ENCODE assay signal across 13 cellular contexts in the genomic region with DNA sequence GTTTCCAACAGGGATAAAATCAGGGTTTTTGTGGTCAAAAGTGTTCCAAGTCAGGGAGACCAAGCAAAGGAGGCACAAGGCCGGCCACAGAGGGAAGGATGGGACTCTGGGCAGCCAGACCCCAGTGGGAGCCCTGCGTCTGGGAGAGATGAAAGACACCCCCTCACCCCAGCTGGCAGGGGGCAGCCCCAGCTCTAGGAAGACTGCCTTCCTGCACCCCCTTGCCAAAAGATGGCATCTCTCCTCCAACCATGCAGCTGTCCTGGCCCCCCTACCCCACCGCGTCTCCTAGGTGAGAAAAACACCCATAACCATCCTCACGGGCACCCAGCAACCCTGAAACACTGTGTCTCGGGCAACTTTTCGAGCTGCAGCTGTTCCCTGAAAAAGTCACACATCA. TPM values are rescaled to one million over a fixed set of nuclear protein-coding genes. Genes with fewer than 3 reads are reported as not detected.
A peak's percentile ranks its signal among the peaks of the same experiment; 100 is the strongest.
DNase-seq lines count a peak whose midpoint lies in the region; ATAC-seq, FAIRE-seq and TF ChIP-seq lines count a peak whose summit lies in the region.
"Had no signal": no experiment of that assay in that cellular context is flagged by ENCODE, and none has a peak within 500 bp of the region (broad histone marks: within the 10 kb centered on the region; RNA-seq: fewer than 3 reads in every experiment).

No MANE protein-coding gene starts in this region.

- peak overlapping the region; percentile 13 for H3K4me3 Mint-ChIP-seq in Calu3 (ENCODE audit: low read depth, unreplicated experiment)
- no peak overlapping the region for H3K4me3 Mint-ChIP-seq in activated T-helper 2 cell treated with anti-CD3 and anti-CD28 coated beads, Interferon-gamma antibody, Interleukin-2, Interleukin-4, amounts not matched to agents 10 μg/mL and 5 μg/mL and 100 μg/mL, durations not matched to agents 14 hours and 24 hours and 36 hours (ENCODE audit: low read depth)
- peak overlapping the region in 1 of 10 donors; percentile 11 for H3K4me3 Mint-ChIP-seq in naive thymus-derived CD4-positive, alpha-beta T cell
- H3K4me3 Mint-ChIP-seq: activated CD4-positive, alpha-beta T cell treated with anti-CD3 and anti-CD28 coated beads for 36 hours had no signal

- CTCF ChIA-PET in Calu3 (lab: Charles Lee): interaction anchor here (0.9 to 2.5 kb wide), 3 partner anchors 43 to 96 kb away, joined by 4 to 7 read pairs (median 5); no protein-coding TSS in a partner anchor
- CTCF ChIA-PET in naive thymus-derived CD4-positive, alpha-beta T cell (lab: Charles Lee): interaction anchor here (0.6 to 1.5 kb wide), 2 partner anchors 9 to 11 kb away, joined by 3 read pairs; no protein-coding TSS in a partner anchor

- H3K79me2 ChIP-seq in keratinocyte (ENCODE audit: control insufficient read depth, insufficient read depth, low read length): peaks cover 2% of the 10 kb centered on the region

- FAIRE-seq in keratinocyte (lab: Jason Lieb, UNC): no peak
- FAIRE-seq: colon had no signal

- H3K27me3 ChIP-seq in keratinocyte (ENCODE audit: control insufficient read depth, extremely low read depth, insufficient read depth, low read length): no peaks in the 10 kb centered on the region
- no peaks in the 10 kb centered on the region for H3K27me3 ChIP-seq in naive thymus-derived CD4-positive, alpha-beta T cell (ENCODE audit: control insufficient read depth in 2 of 2, insufficient read depth in 2 of 2, low read length in 2 of 2)

- H3K4me2 ChIP-seq in keratinocyte (ENCODE audit: control insufficient read depth, extremely low read depth, insufficient read depth, low read depth, low read length): peak overlapping the region; percentile 61

- H3K4me3 ChIP-seq in keratinocyte (ENCODE audit: control insufficient read depth in 2 of 3, extremely low read depth in 1 of 3, insufficient read depth in 2 of 3, low read depth in 1 of 3, low read length in 3 of 3) (no peak overlapping the region), skin epidermis (no peak overlapping the region)
- H3K4me3 ChIP-seq in naive thymus-derived CD4-positive, alpha-beta T cell (ENCODE audit: low read length): no peak overlapping the region

- H3K9me3 ChIP-seq in keratinocyte (ENCODE audit: control insufficient read depth, low read depth, low read length): no peaks in the 10 kb centered on the region
- H3K9me3 ChIP-seq in naive thymus-derived CD4-positive, alpha-beta T cell (ENCODE audit: control insufficient read depth in 2 of 3, low read length in 3 of 3): no peaks in the 10 kb centered on the region

- peaks cover 66% of the 10 kb centered on the region for H3K4me1 ChIP-seq in keratinocyte (ENCODE audit: control insufficient read depth, extremely low read depth, insufficient read depth, low read length)
- H3K4me1 ChIP-seq in naive thymus-derived CD4-positive, alpha-beta T cell (ENCODE audit: control insufficient read depth in 2 of 2, insufficient read depth in 2 of 2, low read length in 2 of 2): peaks cover 0 to 8% of the 10 kb centered on the region in 2 donors

- no peaks in the 10 kb centered on the region for H3K9me1 ChIP-seq in keratinocyte (ENCODE audit: control insufficient read depth, extremely low read depth, insufficient read depth, low read length)

- no peaks in the 10 kb centered on the region for H3K36me3 ChIP-seq in keratinocyte (ENCODE audit: control insufficient read depth in 2 of 2, extremely low read depth in 1 of 2, insufficient read depth in 2 of 2, low read length in 2 of 2)
- H3K36me3 ChIP-seq in naive thymus-derived CD4-positive, alpha-beta T cell (ENCODE audit: control insufficient read depth in 2 of 3, insufficient read depth in 3 of 3, low read length in 3 of 3): no peaks in the 10 kb centered on the region

- TF ChIP-seq CTCF in Calu3 (IDR thresholded peaks at IDR 0.05; ENCODE audit: unreplicated experiment) (no peak), VCaP (conservative IDR thresholded peaks at IDR 0.05) (no peak), keratinocyte (optimal IDR thresholded peaks at IDR 0.05 in 1 of 3, IDR thresholded peaks at IDR 0.05 in 1 of 3, conservative IDR thresholded peaks at IDR 0.05 in 1 of 3; ENCODE audit: extremely low read depth in 1 of 3, insufficient read depth in 2 of 3, low read length in 3 of 3) (no peak)

- no peak for ATAC-seq in naive thymus-derived CD4-positive, alpha-beta T cell
- ATAC-seq: activated CD4-positive, alpha-beta T cell treated with anti-CD3 and anti-CD28 coated beads for 36 hours had no signal

- H2AFZ ChIP-seq in keratinocyte (ENCODE audit: control insufficient read depth, low read length): no peak overlapping the region

- BruUV-seq in Calu3 (replicated peaks; lab: Mats Ljungman, UMichigan): no TSS peak

- POLR2A ChIA-PET in naive thymus-derived CD4-positive, alpha-beta T cell (lab: Charles Lee): no interaction called here

- dilution Hi-C loops in keratinocyte (cut with MboI; ENCODE audit: extremely low pct_ligation_motif_present, low sequenced_read_pairs): no loop called here

- H3K9ac ChIP-seq in keratinocyte (ENCODE audit: control insufficient read depth, extremely low read depth, insufficient read depth, low read length): peak overlapping the region; percentile 18

- no peaks in the 10 kb centered on the region for H3K27me3 Mint-ChIP-seq in Calu3 (ENCODE audit: unreplicated experiment)
- H3K27me3 Mint-ChIP-seq in activated T-helper 2 cell treated with anti-CD3 and anti-CD28 coated beads, Interferon-gamma antibody, Interleukin-2, Interleukin-4, amounts not matched to agents 10 μg/mL and 5 μg/mL and 100 μg/mL, durations not matched to agents 14 hours and 24 hours and 36 hours (ENCODE audit: low read depth): peaks cover 4% of the 10 kb centered on the region
- H3K27me3 Mint-ChIP-seq in naive thymus-derived CD4-positive, alpha-beta T cell: peaks cover 0 to 11% (median 0%) of the 10 kb centered on the region in 5 donors
- H3K27me3 Mint-ChIP-seq: activated CD4-positive, alpha-beta T cell treated with anti-CD3 and anti-CD28 coated beads for 36 hours had no signal

- peaks cover 15% of the 10 kb centered on the region for H3K36me3 Mint-ChIP-seq in Calu3 (ENCODE audit: insufficient read depth, unreplicated experiment)
- H3K36me3 Mint-ChIP-seq in activated T-helper 2 cell treated with anti-CD3 and anti-CD28 coated beads, Interferon-gamma antibody, Interleukin-2, Interleukin-4, amounts not matched to agents 10 μg/mL and 5 μg/mL and 100 μg/mL, durations not matched to agents 14 hours and 24 hours and 36 hours (ENCODE audit: low read depth): no peaks in the 10 kb centered on the region
- H3K36me3 Mint-ChIP-seq in naive thymus-derived CD4-positive, alpha-beta T cell: no peaks in the 10 kb centered on the region

- peak overlapping the region; percentile 87 for H3K27ac ChIP-seq in VCaP
- H3K27ac ChIP-seq in keratinocyte (ENCODE audit: control insufficient read depth, insufficient read depth, low read length): peak overlapping the region; percentile 86
- H3K27ac ChIP-seq in skin epidermis: peak overlapping the region in 20 of 21 experiments; percentile 30 to 91 (median 80)
- H3K27ac ChIP-seq in naive thymus-derived CD4-positive, alpha-beta T cell (ENCODE audit: low read depth, low read length): no peak overlapping the region

- peaks cover 53% of the 10 kb centered on the region for H3K4me1 Mint-ChIP-seq in Calu3 (ENCODE audit: low read depth, unreplicated experiment)
- H3K4me1 Mint-ChIP-seq in activated T-helper 2 cell treated with anti-CD3 and anti-CD28 coated beads, Interferon-gamma antibody, Interleukin-2, Interleukin-4, amounts not matched to agents 10 μg/mL and 5 μg/mL and 100 μg/mL, durations not matched to agents 14 hours and 24 hours and 36 hours (ENCODE audit: low read depth): peaks cover 11% of the 10 kb centered on the region
- H3K4me1 Mint-ChIP-seq in naive thymus-derived CD4-positive, alpha-beta T cell: peaks cover 8 to 26% (median 17%) of the 10 kb centered on the region in 7 donors

- DNase-seq in Calu3: no peak
- DNase-seq in keratinocyte (ENCODE audit: low read depth, low spot score): no peak
- DNase-seq in activated T-helper 2 cell treated with anti-CD3 and anti-CD28 coated beads, Interferon-gamma antibody, Interleukin-2, Interleukin-4, amounts not matched to agents 10 μg/mL and 5 μg/mL and 100 μg/mL, durations not matched to agents 14 hours and 24 hours and 36 hours (ENCODE audit: low spot score): no peak
- no peak for DNase-seq in NCI-H69 (lab: John Stamatoyannopoulos, UW)
- no peak for DNase-seq in activated naive CD4-positive, alpha-beta T cell (lab: John Stamatoyannopoulos, UW)
- no peak for DNase-seq in naive thymus-derived CD4-positive, alpha-beta T cell
- DNase-seq: activated CD4-positive, alpha-beta T cell treated with anti-CD3 and anti-CD28 coated beads for 36 hours; activated gamma-delta T cell; midbrain; stimulated activated naive CD8-positive, alpha-beta T cell treated with anti-CD3 and anti-CD28 coated beads, Interleukin-15, Interleukin-2, amounts not matched to agents 100 U/mL and 50 U/mL, for 24 hours had no signal

- H3K9me3 Mint-ChIP-seq in Calu3 (ENCODE audit: low read depth, unreplicated experiment): no peaks in the 10 kb centered on the region
- no peaks in the 10 kb centered on the region for H3K9me3 Mint-ChIP-seq in activated T-helper 2 cell treated with anti-CD3 and anti-CD28 coated beads, Interferon-gamma antibody, Interleukin-2, Interleukin-4, amounts not matched to agents 10 μg/mL and 5 μg/mL and 100 μg/mL, durations not matched to agents 14 hours and 24 hours and 36 hours
- H3K9me3 Mint-ChIP-seq in naive thymus-derived CD4-positive, alpha-beta T cell: no peaks in the 10 kb centered on the region

- no peaks in the 10 kb centered on the region for H4K20me1 ChIP-seq in keratinocyte (ENCODE audit: control insufficient read depth, extremely low read depth, insufficient read depth, low read length)

- H3K27ac Mint-ChIP-seq in Calu3 (ENCODE audit: unreplicated experiment): peak overlapping the region; percentile 93
- no peak overlapping the region for H3K27ac Mint-ChIP-seq in activated T-helper 2 cell treated with anti-CD3 and anti-CD28 coated beads, Interferon-gamma antibody, Interleukin-2, Interleukin-4, amounts not matched to agents 10 μg/mL and 5 μg/mL and 100 μg/mL, durations not matched to agents 14 hours and 24 hours and 36 hours
- no peak overlapping the region for H3K27ac Mint-ChIP-seq in naive thymus-derived CD4-positive, alpha-beta T cell
- H3K27ac Mint-ChIP-seq: activated CD4-positive, alpha-beta T cell treated with anti-CD3 and anti-CD28 coated beads for 36 hours had no signal

- intact Hi-C loops in Calu3 (cut with micrococcal nuclease; ENCODE audit: unreplicated experiment): loop anchor here (1.0 to 2.0 kb wide), 2 partner anchors 8 to 43 kb away; no protein-coding TSS in a partner anchor
- intact Hi-C loops in activated T-helper 2 cell treated with anti-CD3 and anti-CD28 coated beads, Interferon-gamma antibody, Interleukin-2, Interleukin-4, amounts not matched to agents 10 μg/mL and 5 μg/mL and 100 μg/mL, durations not matched to agents 14 hours and 24 hours and 36 hours (cut with micrococcal nuclease): no loop called here
- intact Hi-C loops in naive thymus-derived CD4-positive, alpha-beta T cell (cut with micrococcal nuclease): no loop called here

RNA-seq across cellular contexts. Expression of a gene that starts 51.3 kb away (rescaled TPM):
- 30.9 and 34.7 TPM in 2 replicates for total RNA-seq in Calu3 (2022)
- polyA plus RNA-seq in keratinocyte: 12.9 to 18.7 TPM (median 14.4 TPM) in 3 replicates
- 3.6 TPM for polyA plus RNA-seq in keratinocyte (2011; ENCODE audit: low read depth)
- polyA plus RNA-seq in keratinocyte (2011; cell fraction: cytosol; rRNA removed): 11.2 and 13.6 TPM in 2 replicates
- 31.3 and 40.1 TPM in 2 replicates for polyA plus RNA-seq in keratinocyte (2011; cell fraction: nucleus; rRNA removed)
- 6.4 and 19.7 TPM in 2 replicates for polyA plus RNA-seq in keratinocyte (2012; ENCODE audit: low replicate concordance)
- 13.5 to 25.5 TPM (median 14.4 TPM) in 3 replicates for polyA minus RNA-seq in keratinocyte
- 18.4 TPM for polyA minus RNA-seq in keratinocyte (2011; cell fraction: cytosol; rRNA and poly(A)+ RNA removed)
- polyA minus RNA-seq in keratinocyte (2011; cell fraction: nucleus; rRNA and poly(A)+ RNA removed): 13.1 and 14.2 TPM in 2 replicates
- 0.30 and 0.34 TPM in 2 replicates for total RNA-seq in activated T-helper 2 cell treated with anti-CD3 and anti-CD28 coated beads, Interferon-gamma antibody, Interleukin-2, Interleukin-4, amounts not matched to agents 10 μg/mL and 5 μg/mL and 100 μg/mL, durations not matched to agents 14 hours and 24 hours and 36 hours
- 1 to 10 TPM in 3 of 5 experiments, under 1 TPM in 2; 0.10 to 7.7 (median 1.0) TPM for total RNA-seq in naive thymus-derived CD4-positive, alpha-beta T cell
- polyA plus RNA-seq in naive thymus-derived CD4-positive, alpha-beta T cell: not detected

RNA-seq across cellular contexts. Expression of a gene that starts 54.1 kb away (rescaled TPM):
- total RNA-seq in Calu3 (2022): 38.1 and 49.0 TPM in 2 replicates
- polyA plus RNA-seq in keratinocyte: 52.8 to 60.2 TPM (median 57.3 TPM) in 3 replicates
- polyA plus RNA-seq in keratinocyte (2011; ENCODE audit: low read depth): 45.1 TPM
- 28.0 and 33.1 TPM in 2 replicates for polyA plus RNA-seq in keratinocyte (2011; cell fraction: cytosol; rRNA removed)
- 17.3 and 32.0 TPM in 2 replicates for polyA plus RNA-seq in keratinocyte (2011; cell fraction: nucleus; rRNA removed)
- 52.4 and 69.6 TPM in 2 replicates for polyA plus RNA-seq in keratinocyte (2012; ENCODE audit: low replicate concordance)
- polyA minus RNA-seq in keratinocyte: 16.7 to 24.3 TPM (median 24.0 TPM) in 3 replicates
- 39.9 TPM for polyA minus RNA-seq in keratinocyte (2011; cell fraction: cytosol; rRNA and poly(A)+ RNA removed)
- polyA minus RNA-seq in keratinocyte (2011; cell fraction: nucleus; rRNA and poly(A)+ RNA removed): 4.7 and 8.2 TPM in 2 replicates
- total RNA-seq in activated T-helper 2 cell treated with anti-CD3 and anti-CD28 coated beads, Interferon-gamma antibody, Interleukin-2, Interleukin-4, amounts not matched to agents 10 μg/mL and 5 μg/mL and 100 μg/mL, durations not matched to agents 14 hours and 24 hours and 36 hours: 69.5 and 71.6 TPM in 2 replicates
- total RNA-seq in naive thymus-derived CD4-positive, alpha-beta T cell: 10 to 100 TPM; 13.0 to 40.5 (median 24.6) TPM
- polyA plus RNA-seq in naive thymus-derived CD4-positive, alpha-beta T cell: 10 to 100 TPM; 26.5 to 42.8 TPM
